10 cellular contexts compared by ENCODE assay signal in genomic region chr1:172442843-172443565, GRCh38. TPM values are rescaled to one million over a fixed set of nuclear protein-coding genes. Genes with fewer than 3 reads are reported as not detected.
A peak's percentile ranks its signal among the peaks of the same experiment; 100 is the strongest.
DNase-seq lines count a peak whose midpoint lies in the region; ATAC-seq and TF ChIP-seq lines count a peak whose summit lies in the region.
"Had no signal": no experiment of that assay in that cellular context is flagged by ENCODE, and none has a peak within 500 bp of the region (broad histone marks: within the 10 kb centered on the region; RNA-seq: fewer than 3 reads in every experiment).

No MANE protein-coding gene starts in this region.

- H3K9ac ChIP-seq in MM.1S (ENCODE audit: low read length), result peak overlapping the region; percentile 84; the same call in 1 of the 2 replicates
- H3K9ac ChIP-seq in neural progenitor cell, result peak overlapping the region; percentile 61

- peak overlapping the region; percentile 88 for H2AFZ ChIP-seq in MM.1S (ENCODE audit: low read length)
- H2AFZ ChIP-seq in neural progenitor cell (replicated peaks), result peak overlapping the region; percentile 89

- peak overlapping the region in 6 of 7 donors; percentile 65 to 93 (median 91) for H3K27ac Mint-ChIP-seq in CD14-positive monocyte
- H3K27ac Mint-ChIP-seq in neural progenitor cell, result peak overlapping the region; percentile 73

- DNase-seq in CD14-positive monocyte (ENCODE audit: low spot score) (no peak), MM.1S (no peak), neural progenitor cell (ENCODE audit: low spot score) (no peak), GM03348 (ENCODE audit: low spot score) (no peak), NCI-H1436 treated with DMSO at 0.1 percent for 48 hours (lab: John Stamatoyannopoulos, UW) (no peak)

- no peaks in the 10 kb centered on the region for H3K27me3 ChIP-seq in MM.1S (replicated peaks; ENCODE audit: insufficient read depth, low read length)
- no peaks in the 10 kb centered on the region for H3K27me3 ChIP-seq in ectodermal cell (ENCODE audit: control insufficient read depth, insufficient read depth, low read length, poor library complexity, severe bottlenecking)
- H3K27me3 ChIP-seq in neural progenitor cell, result no peaks in the 10 kb centered on the region

- peak overlapping the region; percentile 85 to 97 for H3K4me3 Mint-ChIP-seq in CD14-positive monocyte
- H3K4me3 Mint-ChIP-seq in neural progenitor cell, result peak overlapping the region; percentile 95

- H3K36me3 ChIP-seq in MM.1S (replicated peaks; ENCODE audit: insufficient read depth, low read length), result 0 out of 2 replicates have a peak, but pooled peaks cover 4% of the 10 kb centered on the region
- H3K36me3 ChIP-seq in ectodermal cell (ENCODE audit: control insufficient read depth, insufficient read depth, low read length), result no peaks in the 10 kb centered on the region
- no peaks in the 10 kb centered on the region for H3K36me3 ChIP-seq in neural progenitor cell

- peak overlapping the region; percentile 78 for H3K4me3 ChIP-seq in MM.1S (ENCODE audit: low read length)
- peak overlapping the region; percentile 96 for H3K4me3 ChIP-seq in ectodermal cell (ENCODE audit: insufficient read depth, low read depth, low read length)
- H3K4me3 ChIP-seq in neural progenitor cell, result peak overlapping the region; percentile 85

- TF ChIP-seq CTCF in CD14-positive monocyte (IDR thresholded peaks at IDR 0.05) (no peak), MM.1S (IDR thresholded peaks at IDR 0.05; ENCODE audit: low read length) (no peak), neural progenitor cell (IDR thresholded peaks at IDR 0.05) (no peak)

- H3K4me2 ChIP-seq in MM.1S (ENCODE audit: low read depth, low read length), result peak overlapping the region; percentile 76
- peak overlapping the region; percentile 82 for H3K4me2 ChIP-seq in neural progenitor cell

- no peaks in the 10 kb centered on the region for H3K9me2 ChIP-seq in MM.1S (replicated peaks; ENCODE audit: insufficient read depth, low read length)

- H3K4me1 ChIP-seq in MM.1S (ENCODE audit: low read length) (peaks cover 7% of the 10 kb centered on the region), ectodermal cell (ENCODE audit: control insufficient read depth, insufficient read depth, low read length) (no peaks in the 10 kb centered on the region), neural progenitor cell (peaks cover 9% of the 10 kb centered on the region)

- H4K20me1 ChIP-seq in MM.1S (ENCODE audit: insufficient read depth, low read length), result no peaks in the 10 kb centered on the region
- peaks cover 4% of the 10 kb centered on the region for H4K20me1 ChIP-seq in neural progenitor cell (ENCODE audit: low read depth)

- H3K4me1 Mint-ChIP-seq in CD14-positive monocyte (peaks cover 40% of the 10 kb centered on the region), neural progenitor cell (peaks cover 17% of the 10 kb centered on the region)

- intact Hi-C loops in CD14-positive monocyte (cut with micrococcal nuclease), result loop anchor here in 1 of 2 donors (10.0 kb wide), 1 partner anchor 598 kb away; the partner anchor contains the start of gene DNM3

- ATAC-seq in HG03460 (IDR thresholded peaks at IDR 0.05; ENCODE audit: unreplicated experiment), result no peak
- ATAC-seq in HG03457 (IDR thresholded peaks at IDR 0.05; ENCODE audit: unreplicated experiment), result no peak

- H3K27me3 Mint-ChIP-seq in CD14-positive monocyte (ENCODE audit: low read depth in 3 of 3) (no peaks in the 10 kb centered on the region), neural progenitor cell (ENCODE audit: insufficient read depth, low read depth) (peaks cover 2% of the 10 kb centered on the region)

- H3K9me3 ChIP-seq in MM.1S (replicated peaks; ENCODE audit: insufficient read depth, low read length) (no peaks in the 10 kb centered on the region), ectodermal cell (ENCODE audit: control insufficient read depth, low read length) (no peaks in the 10 kb centered on the region), neural progenitor cell (ENCODE audit: low read depth) (no peaks in the 10 kb centered on the region)

- 84 to 92% methylated on average over 2 to 3 of the region's 3 CpGs for WGBS in ectodermal cell, 2 experiments

- no peak overlapping the region for H3K27ac ChIP-seq in MM.1S (ENCODE audit: low read length)
- H3K27ac ChIP-seq in ectodermal cell (ENCODE audit: insufficient read depth, low read depth, low read length, poor library complexity, severe bottlenecking), result peak overlapping the region; percentile 58
- no peak overlapping the region for H3K27ac ChIP-seq in neural progenitor cell

- no peaks in the 10 kb centered on the region for H3F3A ChIP-seq in MM.1S (ENCODE audit: insufficient read depth, low read length)
- no peaks in the 10 kb centered on the region for H3F3A ChIP-seq in neural progenitor cell (ENCODE audit: low read depth)

- H3K36me3 Mint-ChIP-seq in CD14-positive monocyte (peaks cover 23% of the 10 kb centered on the region in 2 donors), neural progenitor cell (peaks cover 26% of the 10 kb centered on the region)

- H3K79me2 ChIP-seq in MM.1S (ENCODE audit: low read length), result peaks cover 27% of the 10 kb centered on the region
- H3K79me2 ChIP-seq in neural progenitor cell (ENCODE audit: low read depth), result peaks cover 30% of the 10 kb centered on the region

- H3K9me3 Mint-ChIP-seq in CD14-positive monocyte, result no peaks in the 10 kb centered on the region
- H3K9me3 Mint-ChIP-seq in neural progenitor cell, result no peaks in the 10 kb centered on the region

RNA-seq across cellular contexts. Expression of gene PIGC, which starts 0.9 kb away (rescaled TPM):
- 10 to 100 TPM; 51.1 to 61.5 TPM for polyA plus RNA-seq in CD14-positive monocyte
- polyA plus RNA-seq in ectodermal cell (2013, experiment 1 of 4), result 39.4 TPM
- 36.9 TPM for polyA plus RNA-seq in ectodermal cell (2013, experiment 2 of 4)
- 37.2 TPM for polyA plus RNA-seq in ectodermal cell (2013, experiment 3 of 4)
- polyA plus RNA-seq in ectodermal cell (2013, experiment 4 of 4), result 42.6 TPM
- total RNA-seq in neural progenitor cell (ENCODE audit: low replicate concordance), result 35.4 and 39.4 TPM in 2 replicates

RNA-seq across cellular contexts. Expression of gene C1orf105, which starts 22.5 kb away (rescaled TPM):
- not detected for polyA plus RNA-seq in CD14-positive monocyte
- polyA plus RNA-seq in ectodermal cell (2013, experiment 1 of 4), result not detected
- polyA plus RNA-seq in ectodermal cell (2013, experiment 2 of 4), result not detected
- not detected for polyA plus RNA-seq in ectodermal cell (2013, experiment 3 of 4)
- not detected for polyA plus RNA-seq in ectodermal cell (2013, experiment 4 of 4)
- 0.34 TPM in 1 of 2 replicates, not detected in the other for total RNA-seq in neural progenitor cell (ENCODE audit: low replicate concordance)
- total RNA-seq: renal cortical epithelial cell; T-helper 1 cell treated with Interleukin-12 subunit alpha and Interleukin-12 subunit beta and Interleukin-4 antibody, amounts not matched to agents 30 ng/mL and 1 ng/mL, for 36 hours had no signal
